In the genomic region with DNA sequence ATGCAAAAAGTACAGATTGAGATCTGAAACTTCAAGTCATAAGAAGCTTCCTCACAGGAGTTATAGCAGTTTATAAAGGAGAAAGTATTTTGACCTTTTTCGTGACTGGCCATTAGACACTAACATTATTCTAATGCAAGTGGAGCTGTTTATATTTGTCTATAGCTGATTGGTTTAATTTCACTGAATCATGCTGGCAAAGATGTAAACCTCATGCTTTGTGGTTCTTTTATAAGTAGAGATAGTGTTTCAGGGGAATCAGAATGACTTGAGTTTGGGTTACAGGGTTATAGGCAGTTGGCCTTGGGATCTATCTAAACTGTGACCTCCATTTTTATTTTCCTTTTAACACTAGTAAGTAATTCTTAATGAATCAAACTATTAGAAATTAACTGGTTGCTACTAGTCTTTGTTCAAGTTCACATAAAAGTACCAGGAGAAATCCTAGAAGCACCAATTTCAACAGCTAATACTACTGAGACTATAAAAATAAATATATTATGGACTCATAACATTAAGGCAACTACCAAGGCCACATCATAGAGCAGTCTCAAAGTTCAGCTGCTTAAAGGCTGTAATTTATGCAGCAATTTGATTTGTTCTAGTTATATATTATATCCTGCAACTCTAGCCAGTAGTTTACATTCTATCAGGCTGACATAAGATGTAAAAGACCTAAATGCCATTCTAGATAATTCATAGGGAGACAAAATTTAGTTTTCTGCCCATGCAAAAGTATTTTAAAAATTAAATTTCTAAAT, we compare ENCODE assay signal across 2 cellular contexts.
A peak's percentile ranks its signal among the peaks of the same experiment; 100 is the strongest.
TF ChIP-seq lines count a peak whose summit lies in the region.

No MANE protein-coding gene starts in this region.

TF ChIP-seq in IMR-90, 13 proteins besides CTCF, POLR2A, EP300 and RAD21:
- TF ChIP-seq NFE2L2 (IDR thresholded peaks at IDR 0.05; ENCODE audit: low read depth, low read length) = peak; percentile 70; the same call in 1 of the 2 replicates
- TF ChIP-seq, protein P1, sequence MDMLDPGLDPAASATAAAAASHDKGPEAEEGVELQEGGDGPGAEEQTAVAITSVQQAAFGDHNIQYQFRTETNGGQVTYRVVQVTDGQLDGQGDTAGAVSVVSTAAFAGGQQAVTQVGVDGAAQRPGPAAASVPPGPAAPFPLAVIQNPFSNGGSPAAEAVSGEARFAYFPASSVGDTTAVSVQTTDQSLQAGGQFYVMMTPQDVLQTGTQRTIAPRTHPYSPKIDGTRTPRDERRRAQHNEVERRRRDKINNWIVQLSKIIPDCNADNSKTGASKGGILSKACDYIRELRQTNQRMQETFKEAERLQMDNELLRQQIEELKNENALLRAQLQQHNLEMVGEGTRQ (IDR thresholded peaks at IDR 0.05; ENCODE audit: low read depth, low read length) = no peak
- no peak for TF ChIP-seq CHD1 (IDR thresholded peaks at IDR 0.05; ENCODE audit: low read depth, low read length)
- no peak for TF ChIP-seq CEBPB (IDR thresholded peaks at IDR 0.05; ENCODE audit: low read depth, low read length)
- no peak for TF ChIP-seq BHLHE40 (IDR thresholded peaks at IDR 0.05; ENCODE audit: low read depth, low read length)
- no peak for TF ChIP-seq SMC3 (IDR thresholded peaks at IDR 0.05; ENCODE audit: low read depth, low read length)
- TF ChIP-seq FOS (IDR thresholded peaks at IDR 0.05; ENCODE audit: low read depth, low read length) = peak; percentile 34; the same call in 1 of the 2 replicates
- TF ChIP-seq ELK1 (IDR thresholded peaks at IDR 0.05; ENCODE audit: borderline replicate concordance, low read depth, low read length) = no peak
TF ChIP-seq in IMR-90: peak in this region for 2.

TF ChIP-seq in K562, 482 proteins besides CTCF, POLR2A, EP300 and RAD21:
- 0 out of 2 replicates have a peak, but pooled peaks have one; percentile 5 for TF ChIP-seq NFE2 (IDR thresholded peaks at IDR 0.05; ENCODE audit: low read depth)
- TF ChIP-seq IFI16 (CRISPR knock-in tag; IDR thresholded peaks at IDR 0.05) = no peak
- no peak for TF ChIP-seq KDM4B (IDR thresholded peaks at IDR 0.05; ENCODE audit: borderline replicate concordance in 2 of 2, low read depth in 1 of 2)
- TF ChIP-seq GABPA (tag; conservative IDR thresholded peaks at IDR 0.05; ENCODE audit: low read depth) = no peak
- TF ChIP-seq, protein P2, sequence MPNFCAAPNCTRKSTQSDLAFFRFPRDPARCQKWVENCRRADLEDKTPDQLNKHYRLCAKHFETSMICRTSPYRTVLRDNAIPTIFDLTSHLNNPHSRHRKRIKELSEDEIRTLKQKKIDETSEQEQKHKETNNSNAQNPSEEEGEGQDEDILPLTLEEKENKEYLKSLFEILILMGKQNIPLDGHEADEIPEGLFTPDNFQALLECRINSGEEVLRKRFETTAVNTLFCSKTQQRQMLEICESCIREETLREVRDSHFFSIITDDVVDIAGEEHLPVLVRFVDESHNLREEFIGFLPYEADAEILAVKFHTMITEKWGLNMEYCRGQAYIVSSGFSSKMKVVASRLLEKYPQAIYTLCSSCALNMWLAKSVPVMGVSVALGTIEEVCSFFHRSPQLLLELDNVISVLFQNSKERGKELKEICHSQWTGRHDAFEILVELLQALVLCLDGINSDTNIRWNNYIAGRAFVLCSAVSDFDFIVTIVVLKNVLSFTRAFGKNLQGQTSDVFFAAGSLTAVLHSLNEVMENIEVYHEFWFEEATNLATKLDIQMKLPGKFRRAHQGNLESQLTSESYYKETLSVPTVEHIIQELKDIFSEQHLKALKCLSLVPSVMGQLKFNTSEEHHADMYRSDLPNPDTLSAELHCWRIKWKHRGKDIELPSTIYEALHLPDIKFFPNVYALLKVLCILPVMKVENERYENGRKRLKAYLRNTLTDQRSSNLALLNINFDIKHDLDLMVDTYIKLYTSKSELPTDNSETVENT (CRISPR knock-in tag; IDR thresholded peaks at IDR 0.05) = no peak
TF ChIP-seq in K562: peak in this region for 1.
